In genomic region chr7:140810830-140811556, GRCh38 we compare ENCODE assay signal across 8 cellular contexts.
DNase-seq lines count a peak whose midpoint lies in the region; ATAC-seq, FAIRE-seq and TF ChIP-seq lines count a peak whose summit lies in the region.

No MANE protein-coding gene starts in this region.

- H3K79me2 ChIP-seq in H1 (ENCODE audit: control insufficient read depth in 1 of 2, insufficient read depth in 2 of 2, low read length in 2 of 2) = no peaks in the 10 kb centered on the region

- H3K4me3 ChIP-seq in H1 (ENCODE audit: extremely low read depth in 1 of 4, insufficient read depth in 2 of 4, low read depth in 3 of 4, low read length in 4 of 4) (no peak overlapping the region), mucosa of descending colon (no peak overlapping the region)

- H3K23me2 ChIP-seq in H1 (ENCODE audit: low read depth, low read length) = no peaks in the 10 kb centered on the region

- peak; percentile 97 for FAIRE-seq in H1 (lab: Jason Lieb, UNC)

- no peaks in the 10 kb centered on the region for H3K79me1 ChIP-seq in H1 (ENCODE audit: low read depth, low read length)

- H3K23ac ChIP-seq in H1 (ENCODE audit: insufficient read length) = no peak overlapping the region

- no peak overlapping the region for H4K5ac ChIP-seq in H1 (ENCODE audit: insufficient read length, low read depth, low read length)

- TF ChIP-seq RAD21 in H1 (IDR thresholded peaks at IDR 0.05 in 1 of 2, conservative IDR thresholded peaks at IDR 0.05 in 1 of 2; ENCODE audit: low read depth in 2 of 2, low read length in 2 of 2) = peak; percentile 78 to 80

- H2AK5ac ChIP-seq in H1 (ENCODE audit: low read depth, low read length) = no peak overlapping the region

- POLR2A ChIA-PET in activated CD8-positive, alpha-beta T cell treated with anti-CD3 and anti-CD28 coated beads for 36 hours (lab: Charles Lee) = interaction anchor here (0.6 to 1.0 kb wide), 3 partner anchors 12 to 262 kb away, joined by 3 read pairs; partner anchors contain the start of gene TMEM178B
- POLR2A ChIA-PET in H1 (lab: Charles Lee; ENCODE audit: partially characterized antibody) = interaction anchor here (0.9 to 1.9 kb wide), 3 partner anchors 114 to 204 kb away, joined by 3 to 6 read pairs (median 5); partner anchors contain the start of genes BRAF and MRPS33

- H3K4ac ChIP-seq in H1 (replicated peaks; ENCODE audit: insufficient read length, low read depth, low read length) = no peak overlapping the region

- CTCF ChIA-PET in activated CD8-positive, alpha-beta T cell treated with anti-CD3 and anti-CD28 coated beads for 36 hours (lab: Charles Lee) = interaction anchor here (0.6 to 6.8 kb wide), 46 partner anchors 8 to 723 kb away, joined by 3 to 82 read pairs (median 6); partner anchors contain the start of genes BRAF and MRPS33
- CTCF ChIA-PET in H1 (lab: Charles Lee; ENCODE audit: partially characterized antibody) = interaction anchor here (0.6 to 3.4 kb wide), 40 partner anchors 9 to 420 kb away, joined by 3 to 39 read pairs (median 4); partner anchors contain the start of genes ADCK2 and MRPS33

- no peaks in the 10 kb centered on the region for H3K36me3 Mint-ChIP-seq in activated CD8-positive, alpha-beta T cell treated with anti-CD3 and anti-CD28 coated beads for 36 hours (ENCODE audit: low read depth)

- H2BK12ac ChIP-seq in H1 (ENCODE audit: low read depth, low read length) = no peak overlapping the region

- H3K9me3 Mint-ChIP-seq in activated CD8-positive, alpha-beta T cell treated with anti-CD3 and anti-CD28 coated beads for 36 hours = no peaks in the 10 kb centered on the region

- peak; percentile 77 for TF ChIP-seq CTCF in activated CD8-positive, alpha-beta T cell treated with anti-CD3 and anti-CD28 coated beads for 36 hours (IDR thresholded peaks at IDR 0.05)
- TF ChIP-seq CTCF in H1 (IDR thresholded peaks at IDR 0.05; ENCODE audit: control extremely low read depth in 1 of 3, insufficient read depth in 1 of 3, low read depth in 1 of 3, low read length in 3 of 3) = peak in 2 of 3 experiments; percentile 73 to 80; a peak in 3 of 4 replicates
- TF ChIP-seq CTCF in mucosa of descending colon (IDR thresholded peaks at IDR 0.05) = peak; percentile 24

- H2AFZ ChIP-seq in H1 (ENCODE audit: low read length) = no peak overlapping the region

- no peaks in the 10 kb centered on the region for H3K27me3 ChIP-seq in H1 (replicated peaks in 1 of 4; ENCODE audit: control insufficient read depth in 3 of 4, extremely low read depth in 1 of 4, insufficient read depth in 3 of 4, low read length in 3 of 4)

- TF ChIP-seq POLR2A in H1 (IDR thresholded peaks at IDR 0.05; ENCODE audit: control extremely low read depth in 1 of 2, low read depth in 2 of 2, low read length in 2 of 2) = no peak

- no peak overlapping the region for H2BK5ac ChIP-seq in H1 (ENCODE audit: low read depth, low read length)

- H2BK120ac ChIP-seq in H1 (replicated peaks; ENCODE audit: low read depth, low read length) = no peak overlapping the region

- H3K14ac ChIP-seq in H1 (ENCODE audit: insufficient read length) = no peak overlapping the region

- ATAC-seq in HG03565 (IDR thresholded peaks at IDR 0.05; ENCODE audit: unreplicated experiment) = peak; percentile 78
- peak; percentile 77 for ATAC-seq in activated CD8-positive, alpha-beta T cell treated with anti-CD3 and anti-CD28 coated beads for 36 hours
- ATAC-seq in mucosa of descending colon = peak; percentile 92

- H3K36me3 ChIP-seq in H1 (ENCODE audit: control insufficient read depth in 2 of 4, insufficient read depth in 4 of 4, low read length in 3 of 4) (no peaks in the 10 kb centered on the region), mucosa of descending colon (ENCODE audit: low read depth) (no peaks in the 10 kb centered on the region)

- no peak overlapping the region for H4K91ac ChIP-seq in H1 (replicated peaks; ENCODE audit: insufficient read length, low read length)

- no peak overlapping the region for H3K18ac ChIP-seq in H1 (ENCODE audit: extremely low read depth, low read length)

- no peaks in the 10 kb centered on the region for H3K27me3 Mint-ChIP-seq in activated CD8-positive, alpha-beta T cell treated with anti-CD3 and anti-CD28 coated beads for 36 hours

- TF ChIP-seq EP300 in H1 (IDR thresholded peaks at IDR 0.05; ENCODE audit: borderline replicate concordance in 1 of 2, low read depth in 2 of 2, low read length in 2 of 2) = no peak

- no peak overlapping the region for H2BK15ac ChIP-seq in H1 (ENCODE audit: low read length)

- no peak overlapping the region for H2BK20ac ChIP-seq in H1 (ENCODE audit: low read length)

- H4K8ac ChIP-seq in H1 (ENCODE audit: extremely low read depth, insufficient read depth, low read length) = no peak overlapping the region

- no peak overlapping the region for H3K56ac ChIP-seq in H1 (replicated peaks; ENCODE audit: insufficient read length, low read depth, low read length)

- H3K4me1 Mint-ChIP-seq in activated CD8-positive, alpha-beta T cell treated with anti-CD3 and anti-CD28 coated beads for 36 hours (ENCODE audit: low read depth) = peaks cover 5% of the 10 kb centered on the region

- H3K4me3 Mint-ChIP-seq in activated CD8-positive, alpha-beta T cell treated with anti-CD3 and anti-CD28 coated beads for 36 hours = no peak overlapping the region

- H3K9me3 ChIP-seq in H1 (ENCODE audit: insufficient read depth in 2 of 2, low read depth in 1 of 2, low read length in 1 of 2) = no peaks in the 10 kb centered on the region
- H3K9me3 ChIP-seq in mucosa of descending colon = no peaks in the 10 kb centered on the region

- H3K9ac ChIP-seq in H1 (replicated peaks in 1 of 4; ENCODE audit: extremely low read depth in 1 of 4, low read depth in 3 of 4, low read length in 3 of 4) = no peak overlapping the region

- WGBS in H1 (ENCODE audit: extremely low coverage in 1 of 2, insufficient coverage in 1 of 2, insufficient read length in 1 of 2, insufficient replicate concordance in 2 of 2, low coverage in 1 of 2, low lambda C conversion rate in 2 of 2, missing lambda C conversion rate in 1 of 2), 2 experiments = 53% methylated on average over 5 of the region's 5 CpGs; no CpG with 5 or more reads in 1 of the 2 experiments

- H3K27ac Mint-ChIP-seq in activated CD8-positive, alpha-beta T cell treated with anti-CD3 and anti-CD28 coated beads for 36 hours = no peak overlapping the region

- DNase-seq in CD1c-positive myeloid dendritic cell (ENCODE audit: extremely low spot score) (peak; percentile 64), GM19240 (ENCODE audit: insufficient read length, low spot score) (peak; percentile 3), NCI-H774 (lab: John Stamatoyannopoulos, UW) (peak; percentile 52), H1 (ENCODE audit: low read depth in 1 of 2, low spot score in 2 of 2) (peak in 1 of 2 experiments; percentile 73), mucosa of descending colon (peak in 2 of 3 donors; percentile 33 to 93)
- DNase-seq in activated CD8-positive, alpha-beta T cell treated with anti-CD3 and anti-CD28 coated beads for 36 hours = peak; percentile 76
- DNase-seq in stimulated activated CD8-positive, alpha-beta memory T cell treated with anti-CD3 and anti-CD28 coated beads, Interleukin-7, amount 100 ng/mL, for 4 hours (ENCODE audit: low read depth in 2 of 2) = peak; percentile 8 to 41

- H4K20me1 ChIP-seq in H1 (replicated peaks in 1 of 2; ENCODE audit: control insufficient read depth in 1 of 2, insufficient read depth in 2 of 2, low read length in 2 of 2) = no peaks in the 10 kb centered on the region

- H3K27ac ChIP-seq in H1 (ENCODE audit: low read depth, low read length) = no peak overlapping the region

- intact Hi-C loops in activated CD8-positive, alpha-beta T cell treated with anti-CD3 and anti-CD28 coated beads for 36 hours (cut with micrococcal nuclease) = loop anchor here (2.0 to 5.0 kb wide), 3 partner anchors 111 to 202 kb away; partner anchors contain the start of gene BRAF
- intact Hi-C loops in mucosa of descending colon (cut with DNase I, micrococcal nuclease) = loop anchor here (5.0 kb wide), 1 partner anchor 201 kb away; the partner anchor contains the start of gene MRPS33 (in 2 of the 2)

- H3K4me2 ChIP-seq in H1 (ENCODE audit: insufficient read depth in 1 of 2, low read depth in 2 of 2, low read length in 2 of 2) = no peak overlapping the region

- H3K4me1 ChIP-seq in H1 (replicated peaks in 1 of 4; ENCODE audit: control insufficient read depth in 3 of 4, insufficient read depth in 4 of 4, low read length in 3 of 4) = no peaks in the 10 kb centered on the region
- H3K4me1 ChIP-seq in mucosa of descending colon (ENCODE audit: low read depth) = no peaks in the 10 kb centered on the region

TF ChIP-seq in H1, 55 proteins besides CTCF, POLR2A, EP300 and RAD21:
- TF ChIP-seq SIN3A (conservative IDR thresholded peaks at IDR 0.05 in 1 of 2, IDR thresholded peaks at IDR 0.05 in 1 of 2; ENCODE audit: low read depth in 1 of 2, low read length in 2 of 2) (0 out of 4 replicates have a peak, but pooled peaks of 1 of the 2 experiments have one; percentile 42), SRF (IDR thresholded peaks at IDR 0.05; ENCODE audit: low read depth, low read length) (no peak)

Comparison
In these comparisons a context has a peak if more than half of its experiments do, and no peak if none do; other contexts are left out.
1. CTCF ChIP-seq: peak in every context shown above with its lines; median percentile 77 in activated CD8-positive, alpha-beta T cell treated with anti-CD3 and anti-CD28 coated beads for 36 hours; 76 in H1; 24 in mucosa of descending colon.